18 cellular contexts compared by ENCODE assay signal in genomic region chrX:122115604-122116003, GRCh38.
"Had no signal": no experiment of that assay in that cellular context is flagged by ENCODE, and none has a peak within 500 bp of the region (broad histone marks: within the 10 kb centered on the region; RNA-seq: fewer than 3 reads in every experiment).

No MANE protein-coding gene starts in this region.

- ATAC-seq: natural killer cell; right cardiac atrium; stimulated activated effector memory CD8-positive, alpha-beta T cell treated with anti-CD3 and anti-CD28 coated beads, Interleukin-12 subunit alpha, Interleukin-12 subunit beta, amount 100 ng/mL, for 72 hours; upper lobe of right lung had no signal

- DNase-seq: islet precursor cell; left ventricle myocardium inferior; mesendoderm; naive B cell; natural killer cell; ovary; posterior cingulate gyrus; retina; right cardiac atrium; sigmoid colon; small intestine; spleen; stimulated activated CD4-positive, alpha-beta T cell treated with anti-CD3 and anti-CD28 coated beads, Interleukin-4, amount 100 ng/mL, for 24 hours; stimulated activated naive CD4-positive, alpha-beta T cell; tibial artery; trophoblast cell; upper lobe of right lung had no signal
